In genomic region chr1:25564777-25565176, GRCh38 we compare ENCODE assay signal across 1 cellular context.
TF ChIP-seq lines count a peak whose summit lies in the region.

No MANE protein-coding gene starts in this region.

TF ChIP-seq in HepG2, 621 proteins besides CTCF, POLR2A, EP300 and RAD21 (continued from another document):
- no peak for TF ChIP-seq ZNF512B (CRISPR knock-in tag; IDR thresholded peaks at IDR 0.05; ENCODE audit: borderline replicate concordance)
TF ChIP-seq in HepG2: peak in this region for 0.
